In genomic region chr17:50924800-50925199, GRCh38 we compare ENCODE assay signal across 1 cellular context.
TF ChIP-seq lines count a peak whose summit lies in the region.

No MANE protein-coding gene starts in this region.

TF ChIP-seq in GM23338, 12 proteins besides CTCF, POLR2A, EP300 and RAD21 (continued from another document):
- no peak for TF ChIP-seq ZNF462 (CRISPR knock-in tag; IDR thresholded peaks at IDR 0.05)
- no peak for TF ChIP-seq NANOG (IDR thresholded peaks at IDR 0.05; ENCODE audit: borderline replicate concordance)
- no peak for TF ChIP-seq EZH2phosphoT487 (IDR thresholded peaks at IDR 0.05; ENCODE audit: unreplicated experiment)
- TF ChIP-seq, protein P1, sequence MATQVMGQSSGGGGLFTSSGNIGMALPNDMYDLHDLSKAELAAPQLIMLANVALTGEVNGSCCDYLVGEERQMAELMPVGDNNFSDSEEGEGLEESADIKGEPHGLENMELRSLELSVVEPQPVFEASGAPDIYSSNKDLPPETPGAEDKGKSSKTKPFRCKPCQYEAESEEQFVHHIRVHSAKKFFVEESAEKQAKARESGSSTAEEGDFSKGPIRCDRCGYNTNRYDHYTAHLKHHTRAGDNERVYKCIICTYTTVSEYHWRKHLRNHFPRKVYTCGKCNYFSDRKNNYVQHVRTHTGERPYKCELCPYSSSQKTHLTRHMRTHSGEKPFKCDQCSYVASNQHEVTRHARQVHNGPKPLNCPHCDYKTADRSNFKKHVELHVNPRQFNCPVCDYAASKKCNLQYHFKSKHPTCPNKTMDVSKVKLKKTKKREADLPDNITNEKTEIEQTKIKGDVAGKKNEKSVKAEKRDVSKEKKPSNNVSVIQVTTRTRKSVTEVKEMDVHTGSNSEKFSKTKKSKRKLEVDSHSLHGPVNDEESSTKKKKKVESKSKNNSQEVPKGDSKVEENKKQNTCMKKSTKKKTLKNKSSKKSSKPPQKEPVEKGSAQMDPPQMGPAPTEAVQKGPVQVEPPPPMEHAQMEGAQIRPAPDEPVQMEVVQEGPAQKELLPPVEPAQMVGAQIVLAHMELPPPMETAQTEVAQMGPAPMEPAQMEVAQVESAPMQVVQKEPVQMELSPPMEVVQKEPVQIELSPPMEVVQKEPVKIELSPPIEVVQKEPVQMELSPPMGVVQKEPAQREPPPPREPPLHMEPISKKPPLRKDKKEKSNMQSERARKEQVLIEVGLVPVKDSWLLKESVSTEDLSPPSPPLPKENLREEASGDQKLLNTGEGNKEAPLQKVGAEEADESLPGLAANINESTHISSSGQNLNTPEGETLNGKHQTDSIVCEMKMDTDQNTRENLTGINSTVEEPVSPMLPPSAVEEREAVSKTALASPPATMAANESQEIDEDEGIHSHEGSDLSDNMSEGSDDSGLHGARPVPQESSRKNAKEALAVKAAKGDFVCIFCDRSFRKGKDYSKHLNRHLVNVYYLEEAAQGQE (IDR thresholded peaks at IDR 0.05; ENCODE audit: unreplicated experiment): no peak
- no peak for TF ChIP-seq POLR2AphosphoS5 (IDR thresholded peaks at IDR 0.05; ENCODE audit: low read depth)
- no peak for TF ChIP-seq ZNF331 (CRISPR knock-in tag; IDR thresholded peaks at IDR 0.05; ENCODE audit: low read depth)
